15 cellular contexts compared by ENCODE assay signal in genomic region chr19:5358173-5358800, GRCh38. TPM values are rescaled to one million over a fixed set of nuclear protein-coding genes. Genes with fewer than 3 reads are reported as not detected.
A peak's percentile ranks its signal among the peaks of the same experiment; 100 is the strongest.
DNase-seq lines count a peak whose midpoint lies in the region; ATAC-seq and TF ChIP-seq lines count a peak whose summit lies in the region.
"Had no signal": no experiment of that assay in that cellular context is flagged by ENCODE, and none has a peak within 500 bp of the region (broad histone marks: within the 10 kb centered on the region; RNA-seq: fewer than 3 reads in every experiment).

No MANE protein-coding gene starts in this region.

- 0 out of 7 replicates have a peak overlapping the region, but pooled peaks of 1 of the 3 experiments have one; percentile 31 for H3K27ac Mint-ChIP-seq in H9
- H3K27ac Mint-ChIP-seq: activated B cell treated with CpG ODN at 0.5 μM for 24 hours; activated naive CD8-positive, alpha-beta T cell treated with anti-CD3 and anti-CD28 coated beads, Interleukin-2, amount 50 U/mL, for 24 hours; nephron; stimulated activated naive B cell treated with anti-CD40 and anti-IgM and Interleukin-4, amounts not matched to agents 10 μg/mL and 1 μg/mL and 100 μg/mL, for 72 hours; T-cell had no signal

- DNase-seq in EH (ENCODE audit: low read depth) (peak; percentile 30), H9 (no peak), fibroblast of the aortic adventitia (ENCODE audit: low read depth) (peak; percentile 25), glomerular visceral epithelial cell (ENCODE audit: extremely low spot score) (no peak), SKM-1 treated with dmso at 0.1 percent for 144 hours (lab: John Stamatoyannopoulos, UW; ENCODE audit: unreplicated experiment) (no peak), NCI-H1436 (lab: John Stamatoyannopoulos, UW) (no peak)
- DNase-seq: activated B cell treated with CpG ODN at 0.5 μM for 24 hours; activated naive CD8-positive, alpha-beta T cell treated with anti-CD3 and anti-CD28 coated beads, Interleukin-2, amount 50 U/mL, for 24 hours; NCI-H146; stimulated activated naive B cell treated with anti-CD40 and anti-IgM and Interleukin-4, amounts not matched to agents 10 μg/mL and 1 μg/mL and 100 μg/mL, for 72 hours; T-cell had no signal

- no peaks in the 10 kb centered on the region for H4K20me1 ChIP-seq in H9 (ENCODE audit: control insufficient read depth, insufficient read depth, insufficient read length)

- no peaks in the 10 kb centered on the region for H3K79me2 ChIP-seq in H9 (ENCODE audit: insufficient read depth, low read length)

- no peaks in the 10 kb centered on the region for H3K9me3 ChIP-seq in H9 (ENCODE audit: control insufficient read depth, low read depth, low read length)
- H3K9me3 ChIP-seq: tibial nerve had no signal

- H2BK5ac ChIP-seq in H9 (ENCODE audit: insufficient read length, low read length), result no peak overlapping the region

- no peak overlapping the region for H4K91ac ChIP-seq in H9 (ENCODE audit: insufficient read length, low read depth, low read length)

- H3K23ac ChIP-seq in H9 (ENCODE audit: insufficient read length, low read depth, low read length), result no peak overlapping the region

- no peak overlapping the region for H3K18ac ChIP-seq in H9 (ENCODE audit: insufficient read length, low read depth, low read length)

- H3K56ac ChIP-seq in H9 (ENCODE audit: insufficient read length, low read depth, low read length), result no peak overlapping the region

- H3K23me2 ChIP-seq in H9 (ENCODE audit: insufficient read length, low read depth, low read length, poor library complexity, severe bottlenecking), result no peaks in the 10 kb centered on the region

- H2BK20ac ChIP-seq in H9 (ENCODE audit: low read depth, low read length, poor library complexity, severe bottlenecking), result no peak overlapping the region

- ATAC-seq in SK-N-SH treated with all-trans-retinoic acid at 6 μM for 48 hours, result peak; percentile 39; the same call in 1 of the 3 replicates
- ATAC-seq: activated naive CD8-positive, alpha-beta T cell treated with anti-CD3 and anti-CD28 coated beads, Interleukin-2, amount 50 U/mL, for 24 hours; stimulated activated naive B cell treated with anti-CD40 and anti-IgM and Interleukin-4, amounts not matched to agents 10 μg/mL and 1 μg/mL and 100 μg/mL, for 72 hours; T-cell had no signal

- peaks cover 6 to 11% of the 10 kb centered on the region in 2 experiments; a peak in 3 of 4 replicates for H3K4me1 Mint-ChIP-seq in H9
- H3K4me1 Mint-ChIP-seq: activated B cell treated with CpG ODN at 0.5 μM for 24 hours; activated naive CD8-positive, alpha-beta T cell treated with anti-CD3 and anti-CD28 coated beads, Interleukin-2, amount 50 U/mL, for 24 hours; nephron; T-cell had no signal

- no peak overlapping the region for H2BK12ac ChIP-seq in H9 (ENCODE audit: insufficient read length, low read depth, low read length)

- H3K4ac ChIP-seq in H9 (ENCODE audit: low read depth, low read length), result no peak overlapping the region

- no peak overlapping the region for H4K5ac ChIP-seq in H9 (ENCODE audit: insufficient read length, low read depth, low read length)

- peaks cover 46% of the 10 kb centered on the region for H3K27me3 Mint-ChIP-seq in H9 (ENCODE audit: low read depth)

- H2AK5ac ChIP-seq in H9 (ENCODE audit: insufficient read length, low read length), result no peak overlapping the region

- H3K4me1 ChIP-seq in H9 (ENCODE audit: insufficient read depth, low read length), result no peaks in the 10 kb centered on the region
- H3K4me1 ChIP-seq: tibial nerve had no signal

- peaks cover 0 to 6% of the 10 kb centered on the region in 2 experiments; a peak in 3 of 5 replicates for H3K9me3 Mint-ChIP-seq in H9
- H3K9me3 Mint-ChIP-seq: activated B cell treated with CpG ODN at 0.5 μM for 24 hours; activated naive CD8-positive, alpha-beta T cell treated with anti-CD3 and anti-CD28 coated beads, Interleukin-2, amount 50 U/mL, for 24 hours; T-cell had no signal

- no peak overlapping the region for H4K8ac ChIP-seq in H9 (replicated peaks; ENCODE audit: insufficient read length, low read depth, low read length)

- H2BK15ac ChIP-seq in H9 (ENCODE audit: low read depth, low read length), result no peak overlapping the region

- no peak overlapping the region for H3K14ac ChIP-seq in H9 (ENCODE audit: insufficient read depth, low read length)

- H3K4me3 ChIP-seq in fibroblast of the aortic adventitia (ENCODE audit: low read depth, low read length), result no peak overlapping the region
- H3K4me3 ChIP-seq: tibial nerve had no signal

- no peak overlapping the region for H3K9ac ChIP-seq in H9 (ENCODE audit: extremely low read depth, insufficient read length, low read length)

- no peak overlapping the region for H3K27ac ChIP-seq in H9 (ENCODE audit: insufficient read length, low read depth, low read length)
- H3K27ac ChIP-seq: C4-2B, tibial nerve had no signal

- peak overlapping the region; percentile 39 for H3K4me2 ChIP-seq in H9 (ENCODE audit: insufficient read depth, insufficient read length, low read length)

- H2BK120ac ChIP-seq in H9 (ENCODE audit: low read depth, low read length, poor library complexity, severe bottlenecking), result no peak overlapping the region

- H2AFZ ChIP-seq in H9 (ENCODE audit: low read length), result no peak overlapping the region

- H3K27me3 ChIP-seq in H9 (ENCODE audit: insufficient read depth, low read length), result no peaks in the 10 kb centered on the region

- H3K79me1 ChIP-seq in H9 (ENCODE audit: insufficient read depth, low read depth, low read length, poor library complexity, severe bottlenecking), result no peaks in the 10 kb centered on the region

- no CpG with 5 or more reads among the region's 9 CpGs for WGBS in H9 (ENCODE audit: extremely low coverage, insufficient read length, low lambda C conversion rate)

- peak overlapping the region in 1 of 2 experiments; percentile 24; a peak in 2 of 5 replicates for H3K4me3 Mint-ChIP-seq in H9
- H3K4me3 Mint-ChIP-seq: activated B cell treated with CpG ODN at 0.5 μM for 24 hours; activated naive CD8-positive, alpha-beta T cell treated with anti-CD3 and anti-CD28 coated beads, Interleukin-2, amount 50 U/mL, for 24 hours; nephron; stimulated activated naive B cell treated with anti-CD40 and anti-IgM and Interleukin-4, amounts not matched to agents 10 μg/mL and 1 μg/mL and 100 μg/mL, for 72 hours; T-cell had no signal

- H3K36me3 Mint-ChIP-seq in H9 (ENCODE audit: insufficient read depth in 1 of 3, low read depth in 3 of 3), result no peaks in the 10 kb centered on the region
- H3K36me3 Mint-ChIP-seq: T-cell had no signal

- TF ChIP-seq CTCF in H9 (conservative IDR thresholded peaks at IDR 0.05) (no peak), fibroblast of the aortic adventitia (IDR thresholded peaks at IDR 0.05; ENCODE audit: insufficient read depth, low read length) (no peak)

- H3T11ph ChIP-seq in H9 (ENCODE audit: low read length), result no peak overlapping the region

TF ChIP-seq in SK-N-SH treated with all-trans-retinoic acid at 6 μM for 48 hours, 23 proteins besides CTCF, POLR2A, EP300 and RAD21 (continues in another document):
- TF ChIP-seq TOX (CRISPR knock-in tag; IDR thresholded peaks at IDR 0.05; ENCODE audit: borderline replicate concordance) (no peak), PPARA (CRISPR knock-in tag; IDR thresholded peaks at IDR 0.05; ENCODE audit: borderline replicate concordance) (no peak), ZFP30 (CRISPR knock-in tag; IDR thresholded peaks at IDR 0.05) (no peak), ZNF565 (CRISPR knock-in tag; conservative IDR thresholded peaks at IDR 0.05; ENCODE audit: low read depth) (no peak), RARB (CRISPR knock-in tag; IDR thresholded peaks at IDR 0.05) (no peak), CREB5 (CRISPR knock-in tag; IDR thresholded peaks at IDR 0.05; ENCODE audit: low read depth) (no peak), CSDC2 (CRISPR knock-in tag; IDR thresholded peaks at IDR 0.05) (no peak), TSHZ2 (CRISPR knock-in tag; IDR thresholded peaks at IDR 0.05) (no peak)

RNA-seq across cellular contexts. Expression of gene PTPRS, which starts 17.7 kb away (rescaled TPM):
- 182 and 186 TPM in 2 replicates for total RNA-seq in H9 (2021)
- total RNA-seq in fibroblast of the aortic adventitia (ENCODE audit: low replicate concordance), result 126 and 193 TPM in 2 replicates

Comparison
In these comparisons a context has a peak if more than half of its experiments do, and no peak if none do; other contexts are left out.
1. DNase-seq: peak in EH (single experiment) and fibroblast of the aortic adventitia (single experiment); none in H9 (single experiment), glomerular visceral epithelial cell (single experiment), SKM-1 treated with dmso at 0.1 percent for 144 hours (single experiment) and NCI-H1436 (single experiment).